In the genomic region with DNA sequence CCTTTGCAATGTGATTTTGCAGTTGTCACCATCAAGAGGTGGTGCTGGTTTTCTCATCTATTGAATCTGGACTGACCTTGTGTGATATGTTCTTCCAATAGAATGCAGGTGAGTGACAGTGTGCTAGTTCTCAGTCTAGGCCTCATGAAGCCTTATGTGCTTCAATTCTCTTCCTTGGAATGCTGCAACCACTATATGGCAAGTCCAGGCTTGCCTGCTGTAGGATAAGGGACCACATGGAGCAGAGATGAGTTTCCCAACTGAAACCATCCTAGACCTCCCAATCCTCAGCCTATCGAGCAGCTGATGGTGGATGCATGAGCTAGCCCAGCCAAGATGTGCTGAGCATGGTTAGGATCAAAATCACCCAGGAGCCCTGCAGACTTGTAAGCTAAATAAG, we compare ENCODE assay signal across 17 cellular contexts.
"Had no signal": no experiment of that assay in that cellular context is flagged by ENCODE, and none has a peak within 500 bp of the region (broad histone marks: within the 10 kb centered on the region; RNA-seq: fewer than 3 reads in every experiment).

No MANE protein-coding gene starts in this region.

- H3K4me1 Mint-ChIP-seq: activated CD4-positive, alpha-beta T cell treated with anti-CD3 and anti-CD28 coated beads for 36 hours had no signal

- H3K36me3 ChIP-seq: adrenal gland, cardiac muscle cell, esophagus squamous epithelium, left lung, tibial artery had no signal

- H3K9me3 ChIP-seq: adrenal gland, esophagus squamous epithelium, left lung, tibial artery had no signal

- H3K4me3 ChIP-seq: adrenal gland, cardiac muscle cell, esophagus squamous epithelium, left lung, tibial artery had no signal

- H3K27ac Mint-ChIP-seq: activated CD4-positive, alpha-beta memory T cell treated with anti-CD3 and anti-CD28 coated beads for 36 hours; activated CD4-positive, alpha-beta T cell treated with anti-CD3 and anti-CD28 coated beads for 36 hours; activated naive CD4-positive, alpha-beta T cell treated with anti-CD3 and anti-CD28 coated beads, Interleukin-2, amount 50 U/mL, for 72 hours; activated T-helper 1 cell treated with anti-CD3 and anti-CD28 coated beads, Interleukin-12 subunit alpha, Interleukin-12 subunit beta, Interleukin-2, Interleukin-4 antibody, amounts not matched to agents 30 ng/mL and 10 ng/mL and 1 ng/mL, durations not matched to agents 14 hours and 24 hours and 36 hours; dendritic cell treated with granulocyte-macrophage colony-stimulating factor and Interleukin-4, amounts not matched to agents 40 ng/mL and 50 ng/mL, for 4 days; progenitor cell of endocrine pancreas; WTC11 had no signal

- H3K36me3 Mint-ChIP-seq: activated CD4-positive, alpha-beta memory T cell treated with anti-CD3 and anti-CD28 coated beads for 36 hours; activated naive CD4-positive, alpha-beta T cell treated with anti-CD3 and anti-CD28 coated beads, Interleukin-2, amount 50 U/mL, for 72 hours; WTC11 had no signal

- ATAC-seq: activated CD4-positive, alpha-beta T cell treated with anti-CD3 and anti-CD28 coated beads for 36 hours; activated naive CD4-positive, alpha-beta T cell treated with anti-CD3 and anti-CD28 coated beads, Interleukin-2, amount 50 U/mL, for 72 hours; left lung; WTC11 had no signal

- H3K4me3 Mint-ChIP-seq: activated CD4-positive, alpha-beta memory T cell treated with anti-CD3 and anti-CD28 coated beads for 36 hours; activated CD4-positive, alpha-beta T cell treated with anti-CD3 and anti-CD28 coated beads for 36 hours; activated T-helper 1 cell treated with anti-CD3 and anti-CD28 coated beads, Interleukin-12 subunit alpha, Interleukin-12 subunit beta, Interleukin-2, Interleukin-4 antibody, amounts not matched to agents 30 ng/mL and 10 ng/mL and 1 ng/mL, durations not matched to agents 14 hours and 24 hours and 36 hours; dendritic cell treated with granulocyte-macrophage colony-stimulating factor and Interleukin-4, amounts not matched to agents 40 ng/mL and 50 ng/mL, for 4 days; WTC11 had no signal

- H3K4me1 ChIP-seq: adrenal gland, esophagus squamous epithelium, left lung, tibial artery had no signal

- H3K27ac ChIP-seq: adrenal gland, cardiac muscle cell, esophagus squamous epithelium, left lung, tibial artery had no signal

- H3K27me3 ChIP-seq: adrenal gland, cardiac muscle cell, esophagus squamous epithelium, left lung, tibial artery had no signal

- DNase-seq: activated CD4-positive, alpha-beta memory T cell treated with anti-CD3 and anti-CD28 coated beads for 36 hours; activated CD4-positive, alpha-beta T cell treated with anti-CD3 and anti-CD28 coated beads for 36 hours; activated gamma-delta T cell treated with Interleukin-2 at 50 U/mL for 16 hours; activated T-cell treated with anti-CD3 and anti-CD28 coated beads for 4 hours; adrenal gland; effector CD8-positive, alpha-beta T cell; esophagus squamous epithelium; left lung; stimulated activated naive CD4-positive, alpha-beta T cell; T-helper 2 cell; tibial artery had no signal

- H3K9me3 Mint-ChIP-seq: activated CD4-positive, alpha-beta memory T cell treated with anti-CD3 and anti-CD28 coated beads for 36 hours; activated T-helper 1 cell treated with anti-CD3 and anti-CD28 coated beads, Interleukin-12 subunit alpha, Interleukin-12 subunit beta, Interleukin-2, Interleukin-4 antibody, amounts not matched to agents 30 ng/mL and 10 ng/mL and 1 ng/mL, durations not matched to agents 14 hours and 24 hours and 36 hours had no signal

- H3K27me3 Mint-ChIP-seq: activated CD4-positive, alpha-beta memory T cell treated with anti-CD3 and anti-CD28 coated beads for 36 hours; activated CD4-positive, alpha-beta T cell treated with anti-CD3 and anti-CD28 coated beads for 36 hours; dendritic cell treated with granulocyte-macrophage colony-stimulating factor and Interleukin-4, amounts not matched to agents 40 ng/mL and 50 ng/mL, for 4 days; progenitor cell of endocrine pancreas had no signal
